In genomic region chr9:77806697-77807096, GRCh38 we compare ENCODE assay signal across 17 cellular contexts.
"Had no signal": no experiment of that assay in that cellular context is flagged by ENCODE, and none has a peak within 500 bp of the region (broad histone marks: within the 10 kb centered on the region; RNA-seq: fewer than 3 reads in every experiment).

No MANE protein-coding gene starts in this region.

- H3K4me3 Mint-ChIP-seq: activated CD4-positive, alpha-beta memory T cell treated with anti-CD3 and anti-CD28 coated beads for 36 hours; activated CD4-positive, alpha-beta T cell treated with anti-CD3 and anti-CD28 coated beads for 36 hours; activated CD8-positive, alpha-beta memory T cell treated with anti-CD3 and anti-CD28 coated beads, Interleukin-2, amount 10 ng/mL, durations not matched to agents 7 days and 5 days; activated naive CD4-positive, alpha-beta T cell treated with anti-CD3 and anti-CD28 coated beads, Interleukin-2, amount 10 ng/mL, durations not matched to agents 7 days and 5 days; neural crest cell; stimulated activated naive CD8-positive, alpha-beta T cell treated with anti-CD3 and anti-CD28 coated beads, Interleukin-15, Interleukin-2, amounts not matched to agents 100 ng/mL and 50 ng/mL, for 24 hours; T-helper 1 cell treated with Interleukin-12 subunit alpha and Interleukin-12 subunit beta and Interleukin-4 antibody, amounts not matched to agents 30 μg/mL and 1 μg/mL, for 36 hours had no signal

- H3K9me3 Mint-ChIP-seq: activated CD4-positive, alpha-beta memory T cell treated with anti-CD3 and anti-CD28 coated beads for 36 hours; activated naive CD4-positive, alpha-beta T cell treated with anti-CD3 and anti-CD28 coated beads, Interleukin-2, amount 10 ng/mL, durations not matched to agents 7 days and 5 days; neural crest cell; stimulated activated naive CD8-positive, alpha-beta T cell treated with anti-CD3 and anti-CD28 coated beads, Interleukin-15, Interleukin-2, amounts not matched to agents 100 ng/mL and 50 ng/mL, for 24 hours; T-helper 1 cell treated with Interleukin-12 subunit alpha and Interleukin-12 subunit beta and Interleukin-4 antibody, amounts not matched to agents 30 μg/mL and 1 μg/mL, for 36 hours had no signal

- H3K36me3 ChIP-seq: adrenal gland, pancreas had no signal

- H3K27me3 Mint-ChIP-seq: activated CD4-positive, alpha-beta memory T cell treated with anti-CD3 and anti-CD28 coated beads for 36 hours; activated CD4-positive, alpha-beta T cell treated with anti-CD3 and anti-CD28 coated beads for 36 hours; activated CD8-positive, alpha-beta memory T cell treated with anti-CD3 and anti-CD28 coated beads, Interleukin-2, amount 10 ng/mL, durations not matched to agents 7 days and 5 days; activated naive CD4-positive, alpha-beta T cell treated with anti-CD3 and anti-CD28 coated beads, Interleukin-2, amount 10 ng/mL, durations not matched to agents 7 days and 5 days; stimulated activated naive CD8-positive, alpha-beta T cell treated with anti-CD3 and anti-CD28 coated beads, Interleukin-15, Interleukin-2, amounts not matched to agents 100 ng/mL and 50 ng/mL, for 24 hours had no signal

- H3K27me3 ChIP-seq: adrenal gland, esophagus muscularis mucosa, heart left ventricle, pancreas, testis, upper lobe of left lung had no signal

- H3K27ac Mint-ChIP-seq: activated CD4-positive, alpha-beta T cell treated with anti-CD3 and anti-CD28 coated beads for 36 hours; activated CD8-positive, alpha-beta memory T cell treated with anti-CD3 and anti-CD28 coated beads, Interleukin-2, amount 10 ng/mL, durations not matched to agents 7 days and 5 days; activated naive CD4-positive, alpha-beta T cell treated with anti-CD3 and anti-CD28 coated beads, Interleukin-2, amount 10 ng/mL, durations not matched to agents 7 days and 5 days; stimulated activated naive CD8-positive, alpha-beta T cell treated with anti-CD3 and anti-CD28 coated beads, Interleukin-15, Interleukin-2, amounts not matched to agents 100 ng/mL and 50 ng/mL, for 24 hours; T-helper 1 cell treated with Interleukin-12 subunit alpha and Interleukin-12 subunit beta and Interleukin-4 antibody, amounts not matched to agents 30 μg/mL and 1 μg/mL, for 36 hours had no signal

- H3K27ac ChIP-seq: esophagus muscularis mucosa, pancreas, testis had no signal

- ATAC-seq: activated CD8-positive, alpha-beta memory T cell treated with anti-CD3 and anti-CD28 coated beads, Interleukin-2, amount 10 ng/mL, durations not matched to agents 7 days and 5 days had no signal

- H3K9me3 ChIP-seq: adrenal gland, esophagus muscularis mucosa, heart left ventricle, pancreas, testis, upper lobe of left lung had no signal

- H3K4me3 ChIP-seq: adrenal gland, esophagus muscularis mucosa, heart left ventricle, pancreas, testis, upper lobe of left lung had no signal

- DNase-seq: activated CD4-positive, alpha-beta memory T cell treated with anti-CD3 and anti-CD28 coated beads for 36 hours; activated CD4-positive, alpha-beta T cell treated with anti-CD3 and anti-CD28 coated beads for 36 hours; activated CD8-positive, alpha-beta memory T cell treated with anti-CD3 and anti-CD28 coated beads, Interleukin-2, amount 10 ng/mL, durations not matched to agents 7 days and 5 days; activated naive CD4-positive, alpha-beta T cell treated with anti-CD3 and anti-CD28 coated beads, Interleukin-2, amount 10 ng/mL, durations not matched to agents 7 days and 5 days; activated T-cell treated with anti-CD3 and anti-CD28 coated beads, Interleukin-2, amount 50 U/mL, for 1 hour; adrenal gland; heart left ventricle; midbrain; pancreas; stimulated activated CD4-positive, alpha-beta T cell treated with anti-CD3 and anti-CD28 coated beads, Interleukin-15, amount 100 ng/mL, for 24 hours; stimulated activated CD4-positive, alpha-beta T cell treated with anti-CD3 and anti-CD28 coated beads, Interleukin-4, amount 100 ng/mL, for 4 hours; testis; upper lobe of left lung had no signal

- H3K4me1 ChIP-seq: testis had no signal
